In genomic region chr18:49832221-49832647, GRCh38 we compare ENCODE assay signal across 1 cellular context.
TF ChIP-seq lines count a peak whose summit lies in the region.

No MANE protein-coding gene starts in this region.

TF ChIP-seq in HepG2, 621 proteins besides CTCF, POLR2A, EP300 and RAD21 (continued from another document and continues in another):
- TF ChIP-seq ZNF503 (CRISPR knock-in tag; IDR thresholded peaks at IDR 0.05): peak; percentile 82
- TF ChIP-seq PATZ1 (CRISPR knock-in tag; IDR thresholded peaks at IDR 0.05): 0 out of 2 replicates have a peak, but pooled peaks have one; percentile 15
- TF ChIP-seq HES4 (CRISPR knock-in tag; IDR thresholded peaks at IDR 0.05; ENCODE audit: borderline replicate concordance): no peak
- no peak for TF ChIP-seq MYC (CRISPR knock-in tag; IDR thresholded peaks at IDR 0.05; ENCODE audit: borderline replicate concordance)
- TF ChIP-seq FIP1L1 (IDR thresholded peaks at IDR 0.05; ENCODE audit: borderline replicate concordance, insufficient read depth, low read depth, low read length): no peak
- TF ChIP-seq ZNF547 (CRISPR knock-in tag; IDR thresholded peaks at IDR 0.05): no peak
- no peak for TF ChIP-seq SNAPC4 (CRISPR knock-in tag; IDR thresholded peaks at IDR 0.05)
- TF ChIP-seq RFX1 (IDR thresholded peaks at IDR 0.05): no peak
- TF ChIP-seq BCL6 (CRISPR knock-in tag; IDR thresholded peaks at IDR 0.05): peak; percentile 95
- TF ChIP-seq ZNF570 (CRISPR knock-in tag; IDR thresholded peaks at IDR 0.05; ENCODE audit: borderline replicate concordance): no peak
- TF ChIP-seq IRX3 (CRISPR knock-in tag; IDR thresholded peaks at IDR 0.05; ENCODE audit: borderline replicate concordance, low read depth): no peak
- TF ChIP-seq AKAP8 (CRISPR knock-in tag; IDR thresholded peaks at IDR 0.05): no peak
- TF ChIP-seq ZNF674 (CRISPR knock-in tag; IDR thresholded peaks at IDR 0.05; ENCODE audit: low read depth): no peak
- no peak for TF ChIP-seq FOXC1 (CRISPR knock-in tag; IDR thresholded peaks at IDR 0.05; ENCODE audit: borderline replicate concordance)
- no peak for TF ChIP-seq ZBTB2 (CRISPR knock-in tag; IDR thresholded peaks at IDR 0.05; ENCODE audit: low read depth)
- peak; percentile 85 for TF ChIP-seq FOXP4 (CRISPR knock-in tag; IDR thresholded peaks at IDR 0.05)
- TF ChIP-seq CENPBD1 (CRISPR knock-in tag; IDR thresholded peaks at IDR 0.05; ENCODE audit: borderline replicate concordance, low read depth): no peak
- no peak for TF ChIP-seq FUBP1 (CRISPR knock-in tag; IDR thresholded peaks at IDR 0.05; ENCODE audit: borderline replicate concordance)
- TF ChIP-seq ARNT (IDR thresholded peaks at IDR 0.05): no peak
- peak; percentile 35; the same call in 1 of the 2 replicates for TF ChIP-seq ERF (CRISPR knock-in tag; IDR thresholded peaks at IDR 0.05)
- TF ChIP-seq ETS1 (CRISPR knock-in tag; IDR thresholded peaks at IDR 0.05): no peak
- no peak; the same call in 1 of the 2 replicates for TF ChIP-seq KMT2B (CRISPR knock-in tag; IDR thresholded peaks at IDR 0.05)
- TF ChIP-seq KIAA2018 (CRISPR knock-in tag; IDR thresholded peaks at IDR 0.05; ENCODE audit: borderline replicate concordance): no peak
- no peak for TF ChIP-seq ZNF282 (IDR thresholded peaks at IDR 0.05; ENCODE audit: partially characterized antibody)
- TF ChIP-seq NR2F6 (IDR thresholded peaks at IDR 0.05): peak; percentile 93
- TF ChIP-seq NR2F6 (CRISPR knock-in tag; IDR thresholded peaks at IDR 0.05): peak; percentile 90
- TF ChIP-seq ARNTL (CRISPR knock-in tag; IDR thresholded peaks at IDR 0.05): no peak
- peak; percentile 68 for TF ChIP-seq TCF7 (IDR thresholded peaks at IDR 0.05; ENCODE audit: low read depth)
- TF ChIP-seq HOXA9 (CRISPR knock-in tag; IDR thresholded peaks at IDR 0.05; ENCODE audit: borderline replicate concordance): no peak
- TF ChIP-seq ZNF34 (CRISPR knock-in tag; IDR thresholded peaks at IDR 0.05; ENCODE audit: borderline replicate concordance): no peak
- TF ChIP-seq ZFX (CRISPR knock-in tag; IDR thresholded peaks at IDR 0.05; ENCODE audit: low read depth): no peak
- no peak; the same call in 1 of the 2 replicates for TF ChIP-seq ZNF205 (CRISPR knock-in tag; IDR thresholded peaks at IDR 0.05)
- TF ChIP-seq ZNF572 (CRISPR knock-in tag; IDR thresholded peaks at IDR 0.05): no peak
